Comparison of ENCODE assay signal across 1 cellular context in the genomic region with DNA sequence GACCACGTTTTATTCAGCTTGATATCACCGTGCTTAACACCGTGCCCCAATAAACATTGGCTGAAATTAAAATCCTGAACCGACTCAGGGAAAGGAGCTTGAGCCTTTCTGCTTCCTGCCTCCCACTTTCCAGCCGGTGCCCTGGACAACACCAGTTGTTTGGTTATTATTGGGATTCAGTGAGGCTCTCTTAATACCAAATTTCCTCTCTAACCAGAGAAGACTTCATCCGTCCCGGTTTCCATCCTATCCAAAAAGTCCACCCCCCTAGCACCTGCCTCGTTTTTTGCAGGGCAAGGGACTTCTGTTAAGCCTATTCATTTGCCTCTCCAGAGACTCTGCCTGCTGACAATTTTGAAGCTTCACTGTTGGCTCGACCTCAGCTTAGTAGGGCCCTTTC.
TF ChIP-seq lines count a peak whose summit lies in the region.

No MANE protein-coding gene starts in this region.

TF ChIP-seq in H1, 55 proteins besides CTCF, POLR2A, EP300 and RAD21:
- no peak for TF ChIP-seq KDM5A (IDR thresholded peaks at IDR 0.05; ENCODE audit: low read length)
- TF ChIP-seq TAF1 (IDR thresholded peaks at IDR 0.05; ENCODE audit: low read depth, low read length): no peak
- TF ChIP-seq KDM1A (IDR thresholded peaks at IDR 0.05; ENCODE audit: borderline replicate concordance, low read length): no peak
- no peak for TF ChIP-seq RBBP5 (IDR thresholded peaks at IDR 0.05; ENCODE audit: borderline replicate concordance, low read depth, low read length)
- no peak for TF ChIP-seq E2F6 (IDR thresholded peaks at IDR 0.05)
TF ChIP-seq in H1: peak in this region for 0.
